1 cellular context compared by ENCODE assay signal in the genomic region with DNA sequence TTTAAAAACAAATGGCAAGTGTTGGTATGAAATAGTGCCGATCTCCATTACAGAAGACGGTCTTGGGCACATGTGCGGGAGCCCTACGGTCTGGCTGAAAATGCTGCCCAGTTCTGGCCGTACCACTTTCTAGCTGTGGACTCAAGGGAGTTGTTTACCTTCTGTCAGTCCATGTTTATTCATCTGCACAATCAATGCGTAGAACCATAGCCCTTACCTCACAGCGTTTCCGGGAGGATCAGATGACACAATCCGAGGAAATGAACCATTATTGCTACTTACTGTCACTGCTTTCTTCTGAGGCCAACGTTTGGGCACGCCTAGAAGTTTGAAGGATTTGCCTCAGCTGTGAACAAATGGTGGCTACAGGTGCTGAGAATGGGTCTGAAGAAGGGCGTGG.
TF ChIP-seq lines count a peak whose summit lies in the region.

No MANE protein-coding gene starts in this region.

TF ChIP-seq in HepG2, 621 proteins besides CTCF, POLR2A, EP300 and RAD21 (continued from another document and continues in another):
- TF ChIP-seq, protein P1, sequence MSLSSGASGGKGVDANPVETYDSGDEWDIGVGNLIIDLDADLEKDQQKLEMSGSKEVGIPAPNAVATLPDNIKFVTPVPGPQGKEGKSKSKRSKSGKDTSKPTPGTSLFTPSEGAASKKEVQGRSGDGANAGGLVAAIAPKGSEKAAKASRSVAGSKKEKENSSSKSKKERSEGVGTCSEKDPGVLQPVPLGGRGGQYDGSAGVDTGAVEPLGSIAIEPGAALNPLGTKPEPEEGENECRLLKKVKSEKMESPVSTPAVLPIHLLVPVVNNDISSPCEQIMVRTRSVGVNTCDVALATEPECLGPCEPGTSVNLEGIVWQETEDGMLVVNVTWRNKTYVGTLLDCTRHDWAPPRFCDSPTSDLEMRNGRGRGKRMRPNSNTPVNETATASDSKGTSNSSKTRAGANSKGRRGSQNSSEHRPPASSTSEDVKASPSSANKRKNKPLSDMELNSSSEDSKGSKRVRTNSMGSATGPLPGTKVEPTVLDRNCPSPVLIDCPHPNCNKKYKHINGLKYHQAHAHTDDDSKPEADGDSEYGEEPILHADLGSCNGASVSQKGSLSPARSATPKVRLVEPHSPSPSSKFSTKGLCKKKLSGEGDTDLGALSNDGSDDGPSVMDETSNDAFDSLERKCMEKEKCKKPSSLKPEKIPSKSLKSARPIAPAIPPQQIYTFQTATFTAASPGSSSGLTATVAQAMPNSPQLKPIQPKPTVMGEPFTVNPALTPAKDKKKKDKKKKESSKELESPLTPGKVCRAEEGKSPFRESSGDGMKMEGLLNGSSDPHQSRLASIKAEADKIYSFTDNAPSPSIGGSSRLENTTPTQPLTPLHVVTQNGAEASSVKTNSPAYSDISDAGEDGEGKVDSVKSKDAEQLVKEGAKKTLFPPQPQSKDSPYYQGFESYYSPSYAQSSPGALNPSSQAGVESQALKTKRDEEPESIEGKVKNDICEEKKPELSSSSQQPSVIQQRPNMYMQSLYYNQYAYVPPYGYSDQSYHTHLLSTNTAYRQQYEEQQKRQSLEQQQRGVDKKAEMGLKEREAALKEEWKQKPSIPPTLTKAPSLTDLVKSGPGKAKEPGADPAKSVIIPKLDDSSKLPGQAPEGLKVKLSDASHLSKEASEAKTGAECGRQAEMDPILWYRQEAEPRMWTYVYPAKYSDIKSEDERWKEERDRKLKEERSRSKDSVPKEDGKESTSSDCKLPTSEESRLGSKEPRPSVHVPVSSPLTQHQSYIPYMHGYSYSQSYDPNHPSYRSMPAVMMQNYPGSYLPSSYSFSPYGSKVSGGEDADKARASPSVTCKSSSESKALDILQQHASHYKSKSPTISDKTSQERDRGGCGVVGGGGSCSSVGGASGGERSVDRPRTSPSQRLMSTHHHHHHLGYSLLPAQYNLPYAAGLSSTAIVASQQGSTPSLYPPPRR (CRISPR knock-in tag; IDR thresholded peaks at IDR 0.05; ENCODE audit: borderline replicate concordance), result no peak
- TF ChIP-seq ZNF589 (CRISPR knock-in tag; conservative IDR thresholded peaks at IDR 0.05) (0 out of 2 replicates have a peak, but pooled peaks have one; percentile 43), PCBP1 (IDR thresholded peaks at IDR 0.05; ENCODE audit: borderline replicate concordance, low read depth, low read length) (no peak), ZNF7 (CRISPR knock-in tag; IDR thresholded peaks at IDR 0.05) (no peak), ZNF343 (CRISPR knock-in tag; IDR thresholded peaks at IDR 0.05) (no peak), ZNF724P (CRISPR knock-in tag; IDR thresholded peaks at IDR 0.05; ENCODE audit: borderline replicate concordance) (no peak), ZNF530 (CRISPR knock-in tag; IDR thresholded peaks at IDR 0.05; ENCODE audit: low read depth) (no peak), ZNF678 (CRISPR knock-in tag; IDR thresholded peaks at IDR 0.05) (no peak), SP1 (IDR thresholded peaks at IDR 0.05) (no peak), SP1 (CRISPR knock-in tag; IDR thresholded peaks at IDR 0.05) (no peak), ZFX (CRISPR knock-in tag; IDR thresholded peaks at IDR 0.05; ENCODE audit: low read depth) (peak; percentile 22; the same call in 1 of the 2 replicates), TEAD3 (CRISPR knock-in tag; optimal IDR thresholded peaks at IDR 0.05; ENCODE audit: borderline replicate concordance) (peak; percentile 79), WIZ (CRISPR knock-in tag; IDR thresholded peaks at IDR 0.05) (no peak), HDAC6 (IDR thresholded peaks at IDR 0.05; ENCODE audit: low read depth, low read length) (no peak), IRF2 (CRISPR knock-in tag; IDR thresholded peaks at IDR 0.05) (peak; percentile 82), MXI1 (IDR thresholded peaks at IDR 0.05; ENCODE audit: borderline replicate concordance, low read depth, low read length) (peak; percentile 86; the same call in 1 of the 3 replicates), RBM39 (IDR thresholded peaks at IDR 0.05; ENCODE audit: low read depth, low read length, poor library complexity, severe bottlenecking) (no peak), MAFG (CRISPR knock-in tag; IDR thresholded peaks at IDR 0.05) (no peak), SMYD3 (CRISPR knock-in tag; IDR thresholded peaks at IDR 0.05) (no peak), MLLT10 (CRISPR knock-in tag; IDR thresholded peaks at IDR 0.05) (no peak), NCOR1 (IDR thresholded peaks at IDR 0.05; ENCODE audit: borderline replicate concordance, low read length) (peak; percentile 30; the same call in 1 of the 2 replicates), ZNF772 (CRISPR knock-in tag; IDR thresholded peaks at IDR 0.05) (no peak), CBX2 (IDR thresholded peaks at IDR 0.05; ENCODE audit: low read depth, low read length) (no peak), CBX2 (CRISPR knock-in tag; IDR thresholded peaks at IDR 0.05; ENCODE audit: low read depth) (no peak), TP53 (CRISPR knock-in tag; conservative IDR thresholded peaks at IDR 0.05) (no peak), HNF4A (CRISPR knock-in tag; IDR thresholded peaks at IDR 0.05) (peak; percentile 59), KLF6 (CRISPR knock-in tag; IDR thresholded peaks at IDR 0.05) (peak; percentile 78; the same call in 1 of the 2 replicates), ZBTB3 (CRISPR knock-in tag; IDR thresholded peaks at IDR 0.05; ENCODE audit: borderline replicate concordance, low read depth) (no peak), HDAC1 (CRISPR knock-in tag; IDR thresholded peaks at IDR 0.05) (peak; percentile 75), ZNF431 (CRISPR knock-in tag; IDR thresholded peaks at IDR 0.05; ENCODE audit: borderline replicate concordance, low read depth) (0 out of 2 replicates have a peak, but pooled peaks have one; percentile 48), GTF2F1 (IDR thresholded peaks at IDR 0.05; ENCODE audit: low read length) (no peak), ZNF225 (CRISPR knock-in tag; IDR thresholded peaks at IDR 0.05) (no peak), KLF12 (CRISPR knock-in tag; IDR thresholded peaks at IDR 0.05; ENCODE audit: borderline replicate concordance) (no peak), ZNF12 (CRISPR knock-in tag; IDR thresholded peaks at IDR 0.05) (peak; percentile 75; the same call in 1 of the 2 replicates), KLF15 (CRISPR knock-in tag; IDR thresholded peaks at IDR 0.05; ENCODE audit: borderline replicate concordance) (no peak), TCF12 (IDR thresholded peaks at IDR 0.05) (no peak), TCF12 (CRISPR knock-in tag; IDR thresholded peaks at IDR 0.05) (peak; percentile 41; the same call in 1 of the 2 replicates), ZNF552 (CRISPR knock-in tag; IDR thresholded peaks at IDR 0.05; ENCODE audit: borderline replicate concordance) (no peak), KLF16 (CRISPR knock-in tag; IDR thresholded peaks at IDR 0.05) (peak in 1 of 2 experiments; percentile 73; a peak in 2 of 4 replicates), MAFF (IDR thresholded peaks at IDR 0.05; ENCODE audit: low read depth, low read length) (no peak), SOX6 (IDR thresholded peaks at IDR 0.05) (no peak), SOX6 (CRISPR knock-in tag; IDR thresholded peaks at IDR 0.05) (peak; percentile 91), ZNF564 (CRISPR knock-in tag; IDR thresholded peaks at IDR 0.05) (no peak), TGIF2 (CRISPR knock-in tag; IDR thresholded peaks at IDR 0.05) (peak; percentile 64; the same call in 1 of the 2 replicates), TRIM24 (CRISPR knock-in tag; IDR thresholded peaks at IDR 0.05) (no peak), RARA (CRISPR knock-in tag; IDR thresholded peaks at IDR 0.05) (peak; percentile 89), ZNF230 (CRISPR knock-in tag; IDR thresholded peaks at IDR 0.05) (no peak), HCFC1 (IDR thresholded peaks at IDR 0.05; ENCODE audit: low read depth, low read length) (no peak), CEBPG (CRISPR knock-in tag; IDR thresholded peaks at IDR 0.05) (peak; percentile 88)
- TF ChIP-seq, protein P2, sequence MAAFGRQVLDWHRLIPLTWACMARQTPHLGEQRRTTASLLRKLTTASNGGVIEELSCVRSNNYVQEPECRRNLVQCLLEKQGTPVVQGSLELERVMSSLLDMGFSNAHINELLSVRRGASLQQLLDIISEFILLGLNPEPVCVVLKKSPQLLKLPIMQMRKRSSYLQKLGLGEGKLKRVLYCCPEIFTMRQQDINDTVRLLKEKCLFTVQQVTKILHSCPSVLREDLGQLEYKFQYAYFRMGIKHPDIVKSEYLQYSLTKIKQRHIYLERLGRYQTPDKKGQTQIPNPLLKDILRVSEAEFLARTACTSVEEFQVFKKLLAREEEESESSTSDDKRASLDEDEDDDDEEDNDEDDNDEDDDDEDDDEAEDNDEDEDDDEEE (CRISPR knock-in tag; IDR thresholded peaks at IDR 0.05), result no peak
- TF ChIP-seq, protein P3, sequence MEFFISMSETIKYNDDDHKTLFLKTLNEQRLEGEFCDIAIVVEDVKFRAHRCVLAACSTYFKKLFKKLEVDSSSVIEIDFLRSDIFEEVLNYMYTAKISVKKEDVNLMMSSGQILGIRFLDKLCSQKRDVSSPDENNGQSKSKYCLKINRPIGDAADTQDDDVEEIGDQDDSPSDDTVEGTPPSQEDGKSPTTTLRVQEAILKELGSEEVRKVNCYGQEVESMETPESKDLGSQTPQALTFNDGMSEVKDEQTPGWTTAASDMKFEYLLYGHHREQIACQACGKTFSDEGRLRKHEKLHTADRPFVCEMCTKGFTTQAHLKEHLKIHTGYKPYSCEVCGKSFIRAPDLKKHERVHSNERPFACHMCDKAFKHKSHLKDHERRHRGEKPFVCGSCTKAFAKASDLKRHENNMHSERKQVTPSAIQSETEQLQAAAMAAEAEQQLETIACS (CRISPR knock-in tag; IDR thresholded peaks at IDR 0.05), result no peak
- TF ChIP-seq, protein P4, sequence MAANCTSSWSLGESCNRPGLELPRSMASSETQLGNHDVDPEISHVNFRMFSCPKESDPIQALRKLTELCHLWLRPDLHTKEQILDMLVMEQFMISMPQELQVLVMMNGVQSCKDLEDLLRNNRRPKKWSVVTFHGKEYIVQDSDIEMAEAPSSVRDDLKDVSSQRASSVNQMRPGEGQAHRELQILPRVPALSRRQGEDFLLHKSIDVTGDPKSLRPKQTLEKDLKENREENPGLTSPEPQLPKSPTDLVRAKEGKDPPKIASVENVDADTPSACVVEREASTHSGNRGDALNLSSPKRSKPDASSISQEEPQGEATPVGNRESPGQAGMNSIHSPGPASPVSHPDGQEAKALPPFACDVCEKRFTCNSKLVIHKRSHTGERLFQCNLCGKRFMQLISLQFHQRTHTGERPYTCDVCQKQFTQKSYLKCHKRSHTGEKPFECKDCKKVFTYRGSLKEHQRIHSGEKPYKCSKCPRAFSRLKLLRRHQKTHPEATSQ (CRISPR knock-in tag; IDR thresholded peaks at IDR 0.05; ENCODE audit: borderline replicate concordance), result no peak
- TF ChIP-seq, protein P5, sequence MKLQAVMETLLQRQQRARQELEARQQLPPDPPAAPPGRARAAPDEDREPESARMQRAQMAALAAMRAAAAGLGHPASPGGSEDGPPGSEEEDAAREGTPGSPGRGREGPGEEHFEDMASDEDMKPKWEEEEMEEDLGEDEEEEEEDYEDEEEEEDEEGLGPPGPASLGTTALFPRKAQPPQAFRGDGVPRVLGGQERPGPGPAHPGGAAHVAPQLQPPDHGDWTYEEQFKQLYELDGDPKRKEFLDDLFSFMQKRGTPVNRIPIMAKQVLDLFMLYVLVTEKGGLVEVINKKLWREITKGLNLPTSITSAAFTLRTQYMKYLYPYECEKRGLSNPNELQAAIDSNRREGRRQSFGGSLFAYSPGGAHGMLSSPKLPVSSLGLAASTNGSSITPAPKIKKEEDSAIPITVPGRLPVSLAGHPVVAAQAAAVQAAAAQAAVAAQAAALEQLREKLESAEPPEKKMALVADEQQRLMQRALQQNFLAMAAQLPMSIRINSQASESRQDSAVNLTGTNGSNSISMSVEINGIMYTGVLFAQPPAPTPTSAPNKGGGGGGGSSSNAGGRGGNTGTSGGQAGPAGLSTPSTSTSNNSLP (IDR thresholded peaks at IDR 0.05; ENCODE audit: low read depth, low read length), result peak; percentile 91; the same call in 1 of the 2 replicates
- TF ChIP-seq, protein P6, sequence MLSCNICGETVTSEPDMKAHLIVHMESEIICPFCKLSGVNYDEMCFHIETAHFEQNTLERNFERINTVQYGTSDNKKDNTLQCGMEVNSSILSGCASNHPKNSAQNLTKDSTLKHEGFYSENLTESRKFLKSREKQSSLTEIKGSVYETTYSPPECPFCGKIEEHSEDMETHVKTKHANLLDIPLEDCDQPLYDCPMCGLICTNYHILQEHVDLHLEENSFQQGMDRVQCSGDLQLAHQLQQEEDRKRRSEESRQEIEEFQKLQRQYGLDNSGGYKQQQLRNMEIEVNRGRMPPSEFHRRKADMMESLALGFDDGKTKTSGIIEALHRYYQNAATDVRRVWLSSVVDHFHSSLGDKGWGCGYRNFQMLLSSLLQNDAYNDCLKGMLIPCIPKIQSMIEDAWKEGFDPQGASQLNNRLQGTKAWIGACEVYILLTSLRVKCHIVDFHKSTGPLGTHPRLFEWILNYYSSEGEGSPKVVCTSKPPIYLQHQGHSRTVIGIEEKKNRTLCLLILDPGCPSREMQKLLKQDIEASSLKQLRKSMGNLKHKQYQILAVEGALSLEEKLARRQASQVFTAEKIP (CRISPR knock-in tag; IDR thresholded peaks at IDR 0.05; ENCODE audit: borderline replicate concordance), result no peak
- TF ChIP-seq, protein P7, sequence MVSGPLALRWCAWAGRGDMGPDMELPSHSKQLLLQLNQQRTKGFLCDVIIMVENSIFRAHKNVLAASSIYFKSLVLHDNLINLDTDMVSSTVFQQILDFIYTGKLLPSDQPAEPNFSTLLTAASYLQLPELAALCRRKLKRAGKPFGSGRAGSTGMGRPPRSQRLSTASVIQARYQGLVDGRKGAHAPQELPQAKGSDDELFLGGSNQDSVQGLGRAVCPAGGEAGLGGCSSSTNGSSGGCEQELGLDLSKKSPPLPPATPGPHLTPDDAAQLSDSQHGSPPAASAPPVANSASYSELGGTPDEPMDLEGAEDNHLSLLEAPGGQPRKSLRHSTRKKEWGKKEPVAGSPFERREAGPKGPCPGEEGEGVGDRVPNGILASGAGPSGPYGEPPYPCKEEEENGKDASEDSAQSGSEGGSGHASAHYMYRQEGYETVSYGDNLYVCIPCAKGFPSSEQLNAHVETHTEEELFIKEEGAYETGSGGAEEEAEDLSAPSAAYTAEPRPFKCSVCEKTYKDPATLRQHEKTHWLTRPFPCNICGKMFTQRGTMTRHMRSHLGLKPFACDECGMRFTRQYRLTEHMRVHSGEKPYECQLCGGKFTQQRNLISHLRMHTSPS (CRISPR knock-in tag; IDR thresholded peaks at IDR 0.05; ENCODE audit: low read depth), result peak; percentile 58; the same call in 1 of the 2 replicates
- TF ChIP-seq, protein P8, sequence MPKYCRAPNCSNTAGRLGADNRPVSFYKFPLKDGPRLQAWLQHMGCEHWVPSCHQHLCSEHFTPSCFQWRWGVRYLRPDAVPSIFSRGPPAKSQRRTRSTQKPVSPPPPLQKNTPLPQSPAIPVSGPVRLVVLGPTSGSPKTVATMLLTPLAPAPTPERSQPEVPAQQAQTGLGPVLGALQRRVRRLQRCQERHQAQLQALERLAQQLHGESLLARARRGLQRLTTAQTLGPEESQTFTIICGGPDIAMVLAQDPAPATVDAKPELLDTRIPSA (CRISPR knock-in tag; IDR thresholded peaks at IDR 0.05; ENCODE audit: borderline replicate concordance), result no peak
- TF ChIP-seq, protein P9, sequence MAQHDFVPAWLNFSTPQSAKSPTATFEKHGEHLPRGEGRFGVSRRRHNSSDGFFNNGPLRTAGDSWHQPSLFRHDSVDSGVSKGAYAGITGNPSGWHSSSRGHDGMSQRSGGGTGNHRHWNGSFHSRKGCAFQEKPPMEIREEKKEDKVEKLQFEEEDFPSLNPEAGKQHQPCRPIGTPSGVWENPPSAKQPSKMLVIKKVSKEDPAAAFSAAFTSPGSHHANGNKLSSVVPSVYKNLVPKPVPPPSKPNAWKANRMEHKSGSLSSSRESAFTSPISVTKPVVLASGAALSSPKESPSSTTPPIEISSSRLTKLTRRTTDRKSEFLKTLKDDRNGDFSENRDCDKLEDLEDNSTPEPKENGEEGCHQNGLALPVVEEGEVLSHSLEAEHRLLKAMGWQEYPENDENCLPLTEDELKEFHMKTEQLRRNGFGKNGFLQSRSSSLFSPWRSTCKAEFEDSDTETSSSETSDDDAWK (CRISPR knock-in tag; IDR thresholded peaks at IDR 0.05), result no peak
